In genomic region chr4:18021470-18021719, GRCh38 we compare ENCODE assay signal across 8 cellular contexts. TPM values are rescaled to one million over a fixed set of nuclear protein-coding genes. Genes with fewer than 3 reads are reported as not detected.
DNase-seq lines count a peak whose midpoint lies in the region; ATAC-seq, FAIRE-seq and TF ChIP-seq lines count a peak whose summit lies in the region.

No MANE protein-coding gene starts in this region.

- H3K14ac ChIP-seq in neuronal stem cell (ENCODE audit: low read length): peak overlapping the region; percentile 98

- POLR2A ChIA-PET in CD8-positive, alpha-beta memory T cell (lab: Charles Lee): no interaction called here
- POLR2A ChIA-PET in endothelial cell of umbilical vein (lab: Charles Lee): no interaction called here

- H3F3A ChIP-seq in GM23338 (replicated peaks; ENCODE audit: low read depth): no peaks in the 10 kb centered on the region

- H3K27ac ChIP-seq in CD8-positive, alpha-beta memory T cell (ENCODE audit: low read depth, low read length): peak overlapping the region; percentile 66
- H3K27ac ChIP-seq in GM23338 (ENCODE audit: low read depth) (peak overlapping the region; percentile 84; the same call in 1 of the 2 replicates), endothelial cell of umbilical vein (ENCODE audit: insufficient read depth, low read depth, low read length) (peak overlapping the region; percentile 85), neuronal stem cell (replicated peaks; ENCODE audit: low read length) (peak overlapping the region; percentile 94)

- TF ChIP-seq CTCF in GM23338 (conservative IDR thresholded peaks at IDR 0.05; ENCODE audit: low read depth in 2 of 2): no peak
- TF ChIP-seq CTCF in endothelial cell of umbilical vein (IDR thresholded peaks at IDR 0.05; ENCODE audit: extremely low read depth in 1 of 2, insufficient read depth in 1 of 2, low read depth in 1 of 2, low read length in 2 of 2): no peak

- no peaks in the 10 kb centered on the region for H3K9me3 ChIP-seq in CD8-positive, alpha-beta memory T cell (ENCODE audit: low read length)
- no peaks in the 10 kb centered on the region for H3K9me3 ChIP-seq in NT2/D1 (ENCODE audit: insufficient read depth, low read length)
- no peaks in the 10 kb centered on the region for H3K9me3 ChIP-seq in endothelial cell of umbilical vein (replicated peaks; ENCODE audit: control insufficient read depth, insufficient read depth, low read length)
- H3K9me3 ChIP-seq in neuronal stem cell (replicated peaks in 1 of 2; ENCODE audit: control insufficient read depth in 2 of 2, insufficient read depth in 1 of 2, low read depth in 1 of 2, low read length in 2 of 2): peaks cover 0 to 5% of the 10 kb centered on the region in 2 donors

- no peaks in the 10 kb centered on the region for H3K9me3 Mint-ChIP-seq in CD8-positive, alpha-beta memory T cell
- no peaks in the 10 kb centered on the region for H3K9me3 Mint-ChIP-seq in GM23338

- no peak overlapping the region for H3K4ac ChIP-seq in neuronal stem cell (ENCODE audit: low read length)

- H4K20me1 ChIP-seq in GM23338 (replicated peaks; ENCODE audit: insufficient read depth) (peaks cover 28% of the 10 kb centered on the region), endothelial cell of umbilical vein (replicated peaks; ENCODE audit: control insufficient read depth, extremely low read depth, insufficient read depth, low read length) (peaks cover 11% of the 10 kb centered on the region)

- H3K23ac ChIP-seq in neuronal stem cell (ENCODE audit: low read depth, low read length, poor library complexity): peak overlapping the region; percentile 80

- H3K18ac ChIP-seq in neuronal stem cell (ENCODE audit: low read length): peak overlapping the region; percentile 99

- no peak for ATAC-seq in GM23338

- H2AFZ ChIP-seq in GM23338 (peak overlapping the region; percentile 80), endothelial cell of umbilical vein (ENCODE audit: low read depth, low read length) (peak overlapping the region; percentile 97), neuronal stem cell (ENCODE audit: low read length) (peak overlapping the region; percentile 97)

- H3K27me3 ChIP-seq in CD8-positive, alpha-beta memory T cell (ENCODE audit: insufficient read depth, low read length, poor library complexity, severe bottlenecking): no peaks in the 10 kb centered on the region
- H3K27me3 ChIP-seq in GM23338 (ENCODE audit: insufficient read depth) (peaks cover 30% of the 10 kb centered on the region), NT2/D1 (ENCODE audit: insufficient read depth, insufficient read length) (peaks cover 23% of the 10 kb centered on the region), endothelial cell of umbilical vein (ENCODE audit: control insufficient read depth in 2 of 2, insufficient read depth in 2 of 2, low read length in 2 of 2) (peaks cover 1 to 5% of the 10 kb centered on the region in 2 experiments), neuronal stem cell (ENCODE audit: control insufficient read depth in 3 of 3, insufficient read depth in 3 of 3, low read depth in 1 of 3, low read length in 3 of 3) (peaks cover 0 to 26% (median 2%) of the 10 kb centered on the region in 3 experiments)

- peaks cover 18 to 34% (median 33%) of the 10 kb centered on the region in 3 donors for H3K4me1 Mint-ChIP-seq in CD8-positive, alpha-beta memory T cell
- peaks cover 14% of the 10 kb centered on the region for H3K4me1 Mint-ChIP-seq in GM23338

- H3K27ac Mint-ChIP-seq in CD8-positive, alpha-beta memory T cell: peak overlapping the region in 7 of 8 donors; percentile 76 to 92 (median 87)
- no peak overlapping the region for H3K27ac Mint-ChIP-seq in GM23338

- H3K36me3 ChIP-seq in CD8-positive, alpha-beta memory T cell (ENCODE audit: insufficient read depth, low read length): no peaks in the 10 kb centered on the region
- no peaks in the 10 kb centered on the region for H3K36me3 ChIP-seq in GM23338 (ENCODE audit: insufficient read depth)
- no peaks in the 10 kb centered on the region for H3K36me3 ChIP-seq in NT2/D1 (ENCODE audit: insufficient read depth, insufficient read length, low read length)
- no peaks in the 10 kb centered on the region for H3K36me3 ChIP-seq in endothelial cell of umbilical vein (ENCODE audit: control insufficient read depth in 2 of 2, extremely low read depth in 1 of 2, insufficient read depth in 2 of 2, low read length in 2 of 2)
- peaks cover 0 to 4% of the 10 kb centered on the region in 2 donors for H3K36me3 ChIP-seq in neuronal stem cell (replicated peaks in 1 of 2; ENCODE audit: control insufficient read depth in 2 of 2, insufficient read depth in 2 of 2, low read length in 2 of 2)

- no CpG with 5 or more reads among the region's 34 CpGs for WGBS in neuronal stem cell (ENCODE audit: extremely low coverage in 2 of 2, insufficient read length in 2 of 2, insufficient replicate concordance in 1 of 2), 2 donors

- peak overlapping the region; percentile 99 for H2BK5ac ChIP-seq in neuronal stem cell (ENCODE audit: low read length)

- dilution Hi-C loops in endothelial cell of umbilical vein (cut with MboI; ENCODE audit: extremely low pct_ligation_motif_present, low sequenced_read_pairs): no loop called here

- H3K9me2 ChIP-seq in GM23338 (ENCODE audit: insufficient read depth): no peaks in the 10 kb centered on the region

- H3K4me1 ChIP-seq in CD8-positive, alpha-beta memory T cell (ENCODE audit: insufficient read depth, low read length): peaks cover 14% of the 10 kb centered on the region
- H3K4me1 ChIP-seq in GM23338 (ENCODE audit: insufficient read depth) (peaks cover 12% of the 10 kb centered on the region), NT2/D1 (ENCODE audit: insufficient read depth, insufficient read length) (no peaks in the 10 kb centered on the region), endothelial cell of umbilical vein (ENCODE audit: control insufficient read depth, extremely low read depth, insufficient read depth, low read length) (peaks cover 6% of the 10 kb centered on the region), neuronal stem cell (ENCODE audit: control insufficient read depth in 2 of 2, insufficient read depth in 1 of 2, low read depth in 1 of 2, low read length in 2 of 2) (peaks cover 0 to 6% of the 10 kb centered on the region in 2 donors)

- FAIRE-seq in endothelial cell of umbilical vein (lab: Jason Lieb, UNC): no peak

- H3K36me3 Mint-ChIP-seq in CD8-positive, alpha-beta memory T cell: peaks cover 0 to 13% (median 0%) of the 10 kb centered on the region in 3 donors
- no peaks in the 10 kb centered on the region for H3K36me3 Mint-ChIP-seq in GM23338 (ENCODE audit: low read depth)

- peak overlapping the region; percentile 56 for H2AK5ac ChIP-seq in neuronal stem cell (ENCODE audit: low read depth, low read length)

- H3K9ac ChIP-seq in NT2/D1 (ENCODE audit: insufficient read length, low read depth) (peak overlapping the region; percentile 92), endothelial cell of umbilical vein (replicated peaks; ENCODE audit: extremely low read depth, insufficient read depth, low read length) (peak overlapping the region; percentile 90), neuronal stem cell (ENCODE audit: low read depth, low read length, poor library complexity) (peak overlapping the region; percentile 90)

- H4K8ac ChIP-seq in neuronal stem cell (ENCODE audit: low read depth, low read length): no peak overlapping the region

- TF ChIP-seq POLR2A in endothelial cell of umbilical vein (IDR thresholded peaks at IDR 0.05; ENCODE audit: low read depth, low read length): no peak

- no peak overlapping the region for H2BK15ac ChIP-seq in neuronal stem cell (ENCODE audit: low read length)

- no peak overlapping the region for H4K91ac ChIP-seq in neuronal stem cell (ENCODE audit: low read depth, low read length, poor library complexity)

- no peaks in the 10 kb centered on the region for H3K9me1 ChIP-seq in endothelial cell of umbilical vein (replicated peaks; ENCODE audit: control insufficient read depth, extremely low read depth, insufficient read depth, low read length)

- H3K79me2 ChIP-seq in GM23338 (replicated peaks; ENCODE audit: insufficient read depth): peaks cover 42% of the 10 kb centered on the region
- peaks cover 42% of the 10 kb centered on the region for H3K79me2 ChIP-seq in endothelial cell of umbilical vein (ENCODE audit: control insufficient read depth, insufficient read depth, low read length)

- H3K4me3 Mint-ChIP-seq in CD8-positive, alpha-beta memory T cell: peak overlapping the region; percentile 86 to 97 (median 91)
- H3K4me3 Mint-ChIP-seq in GM23338: peak overlapping the region; percentile 90; the same call in 2 of the 3 replicates

- intact Hi-C loops in endothelial cell of umbilical vein (cut with micrococcal nuclease): loop anchor here (1.0 to 10.0 kb wide), 4 partner anchors 407 to 572 kb away; partner anchors contain the start of genes LAP3 and MED28

- no TSS peak for BruUV-seq in endothelial cell of umbilical vein (replicated peaks; lab: Mats Ljungman, UMichigan)

- H3K79me1 ChIP-seq in neuronal stem cell (ENCODE audit: low read depth, low read length): no peaks in the 10 kb centered on the region

- no peak overlapping the region for H2BK12ac ChIP-seq in neuronal stem cell (ENCODE audit: low read length)

- peak overlapping the region; percentile 83 for H3K4me3 ChIP-seq in CD8-positive, alpha-beta memory T cell (ENCODE audit: low read length)
- H3K4me3 ChIP-seq in GM23338: peak overlapping the region; percentile 96
- H3K4me3 ChIP-seq in NT2/D1 (ENCODE audit: insufficient read length, low read depth): peak overlapping the region; percentile 65
- peak overlapping the region; percentile 81 to 86 (median 86) for H3K4me3 ChIP-seq in endothelial cell of umbilical vein (replicated peaks in 1 of 3; ENCODE audit: insufficient read depth in 1 of 3, low read depth in 1 of 3, low read length in 3 of 3)
- H3K4me3 ChIP-seq in neuronal stem cell (ENCODE audit: low read length in 2 of 2): peak overlapping the region; percentile 73 to 90

- CTCF ChIA-PET in CD8-positive, alpha-beta memory T cell (lab: Charles Lee): no interaction called here
- CTCF ChIA-PET in endothelial cell of umbilical vein (lab: Charles Lee): interaction anchor here (1.6 kb wide), 1 partner anchor 547 kb away, joined by 5 read pairs; no protein-coding TSS in a partner anchor

- peaks cover 3 to 7% of the 10 kb centered on the region in 2 donors for H3K27me3 Mint-ChIP-seq in CD8-positive, alpha-beta memory T cell
- H3K27me3 Mint-ChIP-seq in GM23338 (ENCODE audit: insufficient read depth, low read depth, poor library complexity): peaks cover 17% of the 10 kb centered on the region

- peak overlapping the region; percentile 96 for H2BK120ac ChIP-seq in neuronal stem cell (ENCODE audit: low read depth, low read length)

- DNase-seq in CD8-positive, alpha-beta memory T cell: no peak
- DNase-seq in GM23338 (ENCODE audit: low spot score) (no peak), NT2/D1 (ENCODE audit: low read depth, low spot score) (no peak), endothelial cell of umbilical vein (ENCODE audit: low read depth, low spot score) (no peak), neuronal stem cell (ENCODE audit: low spot score) (no peak), SHP77 treated with DMSO at 0.1 percent for 48 hours (lab: John Stamatoyannopoulos, UW) (no peak), RPMI8226 (no peak), NCI-H345 treated with DMSO at 0.1 percent for 48 hours (lab: John Stamatoyannopoulos, UW; ENCODE audit: unreplicated experiment) (no peak)

- H3K4me2 ChIP-seq in GM23338 (peak overlapping the region; percentile 99), endothelial cell of umbilical vein (ENCODE audit: insufficient read depth, low read length) (no peak overlapping the region), neuronal stem cell (ENCODE audit: insufficient read depth, low read length, poor library complexity, severe bottlenecking) (peak overlapping the region; percentile 45)

RNA-seq across cellular contexts. Expression of gene LCORL, which starts 0.2 kb away (rescaled TPM):
- 1 to 10 TPM; 7.2 to 9.1 TPM for total RNA-seq in CD8-positive, alpha-beta memory T cell
- 6.9 TPM for polyA plus RNA-seq in CD8-positive, alpha-beta memory T cell
- total RNA-seq in GM23338 (2014; rRNA removed; shearing (Covaris generic)): 24.2 and 28.7 TPM in 2 replicates
- polyA plus RNA-seq in GM23338 (2016; fragmentation: Nextera tagmentation; extraction: Ambion mirVana): 18.0 and 21.0 TPM in 2 replicates
- 17.9 and 23.9 TPM in 2 replicates for total RNA-seq in endothelial cell of umbilical vein
- polyA plus RNA-seq in endothelial cell of umbilical vein: 2.8 and 3.7 TPM in 2 replicates
- 3.2 and 3.4 TPM in 2 replicates for polyA plus RNA-seq in endothelial cell of umbilical vein (2011; cell fraction: cytosol; rRNA removed)
- 8.5 and 11.4 TPM in 2 replicates for polyA plus RNA-seq in endothelial cell of umbilical vein (2011; cell fraction: nucleus; rRNA removed)
- 6.6 and 8.4 TPM in 2 replicates for polyA plus RNA-seq in endothelial cell of umbilical vein (2012)
- 12.3 and 13.1 TPM in 2 replicates for polyA minus RNA-seq in endothelial cell of umbilical vein
- polyA minus RNA-seq in endothelial cell of umbilical vein (2011; cell fraction: cytosol; rRNA and poly(A)+ RNA removed): 2.9 TPM
- 48.0 and 58.5 TPM in 2 replicates for polyA minus RNA-seq in endothelial cell of umbilical vein (2011; cell fraction: nucleus; rRNA and poly(A)+ RNA removed)
- polyA plus RNA-seq in neuronal stem cell (2013, experiment 1 of 2): 26.7 TPM
- 26.9 TPM for polyA plus RNA-seq in neuronal stem cell (2013, experiment 2 of 2)
